In the genomic region with DNA sequence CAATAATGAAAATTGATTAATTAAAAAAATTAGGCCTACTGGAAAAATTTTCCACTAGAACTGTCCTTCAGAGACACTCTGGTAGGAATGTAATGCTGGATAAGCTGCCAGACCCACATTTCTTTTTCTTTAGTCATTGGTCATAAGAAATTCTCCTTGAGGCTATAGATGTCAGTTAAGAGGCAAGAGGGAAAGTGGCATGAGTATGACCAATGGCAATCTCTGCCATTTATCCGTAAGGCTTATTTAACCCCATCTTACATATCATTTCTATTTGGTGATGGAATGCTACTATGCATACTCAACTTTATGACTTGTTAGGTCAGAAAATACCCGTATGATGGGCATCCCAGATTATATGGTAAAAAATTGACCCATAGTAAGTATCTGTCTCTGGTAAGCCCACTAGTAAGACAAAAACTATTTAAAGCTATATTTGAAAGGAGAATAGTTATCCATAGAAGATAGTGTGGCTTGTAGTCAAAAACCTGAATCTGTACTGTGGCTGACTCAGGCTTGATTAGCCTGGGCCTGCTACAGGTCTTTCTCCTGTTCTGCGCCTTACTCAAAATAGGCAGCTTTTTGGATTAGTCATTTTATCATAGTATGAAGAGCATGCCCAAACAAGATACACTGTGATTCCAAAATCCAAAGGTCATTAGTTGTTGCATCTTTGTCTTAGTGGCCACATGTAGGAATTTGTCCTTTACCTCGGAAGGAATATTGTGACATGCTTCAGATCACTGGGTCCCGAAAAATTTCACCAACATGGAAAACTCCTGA, we compare ENCODE assay signal across 21 cellular contexts.
DNase-seq lines count a peak whose midpoint lies in the region; FAIRE-seq and TF ChIP-seq lines count a peak whose summit lies in the region.
"Had no signal": no experiment of that assay in that cellular context is flagged by ENCODE, and none has a peak within 500 bp of the region (broad histone marks: within the 10 kb centered on the region; RNA-seq: fewer than 3 reads in every experiment).

No MANE protein-coding gene starts in this region.

- no peak overlapping the region for H3K9ac ChIP-seq in Karpas-422 (ENCODE audit: low read length)

- H3K27ac ChIP-seq in Karpas-422 (ENCODE audit: low read length): no peak overlapping the region
- H3K27ac ChIP-seq: neutrophil, uterus had no signal

- H3K9me3 ChIP-seq in Karpas-422 (ENCODE audit: low read length): peaks cover 20% of the 10 kb centered on the region
- H3K9me3 ChIP-seq: neutrophil, uterus had no signal

- FAIRE-seq in urothelium cell line (lab: Jason Lieb, UNC): no peak
- no peak for FAIRE-seq in D721Med (lab: Jason Lieb, UNC)
- FAIRE-seq: small intestine had no signal

- no peak overlapping the region for H3K4me2 ChIP-seq in Karpas-422 (ENCODE audit: low read depth, low read length, poor library complexity, severe bottlenecking)

- no peak overlapping the region for H2AFZ ChIP-seq in Karpas-422 (ENCODE audit: low read length)

- no peaks in the 10 kb centered on the region for H3K27me3 ChIP-seq in Karpas-422 (ENCODE audit: low read length)
- H3K27me3 ChIP-seq: neutrophil, uterus had no signal

- H3K9me2 ChIP-seq in Karpas-422 (replicated peaks; ENCODE audit: insufficient read depth, low read length): no peaks in the 10 kb centered on the region

- DNase-seq in AG20443 (ENCODE audit: low spot score): peak; percentile 17
- DNase-seq in LHCN-M2 (ENCODE audit: low read depth): peak; percentile 54
- peak; percentile 16 for DNase-seq in choroid plexus epithelial cell (ENCODE audit: low read depth)
- DNase-seq in myocyte (ENCODE audit: low read depth): peak; percentile 57
- DNase-seq in Karpas-422: no peak
- no peak for DNase-seq in urothelium cell line (ENCODE audit: low spot score)
- DNase-seq in D721Med (ENCODE audit: insufficient read length, low spot score): no peak
- DNase-seq in COLO829 (ENCODE audit: low spot score): no peak
- DNase-seq: activated CD4-positive, alpha-beta T cell treated with anti-CD3 and anti-CD28 coated beads for 4 hours; activated naive CD8-positive, alpha-beta T cell treated with anti-CD3 and anti-CD28 coated beads, Interleukin-2, amount 50 U/mL, for 24 hours; activated T-cell treated with anti-CD3 and anti-CD28 coated beads, Interleukin-2, amount 50 U/mL, for 4 hours; erythroblast; Kasumi-1; NCI-H187 treated with DMSO at 0.1 percent for 48 hours; NCI-H524 treated with DMSO at 0.1 percent for 48 hours; RPMI8226; small intestine; stimulated activated naive CD8-positive, alpha-beta T cell treated with anti-CD3 and anti-CD28 coated beads, Interleukin-15, Interleukin-2, amounts not matched to agents 100 U/mL and 50 U/mL, for 24 hours; uterus had no signal

- no peak for TF ChIP-seq CTCF in choroid plexus epithelial cell (conservative IDR thresholded peaks at IDR 0.05; ENCODE audit: low read depth, low read length)
- no peak for TF ChIP-seq CTCF in D721Med (IDR thresholded peaks at IDR 0.05; ENCODE audit: insufficient read depth, missing control alignments)

- no peaks in the 10 kb centered on the region for H3K79me2 ChIP-seq in Karpas-422 (ENCODE audit: low read length)

- H4K20me1 ChIP-seq in Karpas-422 (ENCODE audit: insufficient read depth, low read depth, low read length): no peaks in the 10 kb centered on the region

- H3K4me3 ChIP-seq in choroid plexus epithelial cell (ENCODE audit: low read depth, low read length) (no peak overlapping the region), Karpas-422 (ENCODE audit: low read length) (no peak overlapping the region)
- H3K4me3 ChIP-seq: HAP-1, uterus had no signal

- no peaks in the 10 kb centered on the region for H3K4me1 ChIP-seq in Karpas-422 (ENCODE audit: low read length)
- H3K4me1 ChIP-seq: uterus had no signal

- H3K36me3 ChIP-seq in Karpas-422 (ENCODE audit: insufficient read depth, low read length): no peaks in the 10 kb centered on the region
- H3K36me3 ChIP-seq: HAP-1, neutrophil, uterus had no signal

Comparison
In these comparisons a context has a peak if more than half of its experiments do, and no peak if none do; other contexts are left out.
1. DNase-seq: peak in AG20443 (single experiment), LHCN-M2 (single experiment), choroid plexus epithelial cell (single experiment) and myocyte (single experiment); none in Karpas-422 (single experiment), urothelium cell line (single experiment), D721Med (single experiment) and COLO829 (single experiment).